Comparison of ENCODE assay signal across 8 cellular contexts in genomic region chr11:123707606-123708205, GRCh38. TPM values are rescaled to one million over a fixed set of nuclear protein-coding genes. Genes with fewer than 3 reads are reported as not detected.
DNase-seq lines count a peak whose midpoint lies in the region; ATAC-seq, FAIRE-seq and TF ChIP-seq lines count a peak whose summit lies in the region.

No MANE protein-coding gene starts in this region.

- H3K4me1 ChIP-seq in right lobe of liver: no peaks in the 10 kb centered on the region

- no peaks in the 10 kb centered on the region for H3K9me3 ChIP-seq in right lobe of liver

- intact Hi-C loops in right lobe of liver (cut with DNase I): loop anchor here (5.0 kb wide), 2 partner anchors 125 to 130 kb away; no protein-coding TSS in a partner anchor

- no peaks in the 10 kb centered on the region for H3K27me3 ChIP-seq in right lobe of liver

- DNase-seq in COR-L47 (lab: John Stamatoyannopoulos, UW): peak; percentile 44
- DNase-seq in H4 (ENCODE audit: low spot score): peak; percentile 61
- DNase-seq in NCI-H2196 (lab: John Stamatoyannopoulos, UW; ENCODE audit: unreplicated experiment): peak; percentile 71
- DNase-seq in activated CD4-positive, alpha-beta T cell treated with anti-CD3 and anti-CD28 coated beads for 4 hours: peak; percentile 36 to 64
- peak in 2 of 3 donors; percentile 35 to 50 for DNase-seq in right lobe of liver
- peak; percentile 29 for DNase-seq in stimulated activated CD8-positive, alpha-beta memory T cell treated with anti-CD3 and anti-CD28 coated beads, Interleukin-4, amount 100 ng/mL, for 24 hours (ENCODE audit: low read depth)

- ATAC-seq in right lobe of liver (peak; percentile 60 to 73 (median 64)), HG02938 (IDR thresholded peaks at IDR 0.05; ENCODE audit: unreplicated experiment) (no peak)

- WGBS in right lobe of liver (ENCODE audit: insufficient coverage, low coverage, low lambda C conversion rate, missing lambda C conversion rate): 5% methylated on average over 8 of the region's 8 CpGs

- TF ChIP-seq POLR2A in right lobe of liver (IDR thresholded peaks at IDR 0.05): no peak

- no peaks in the 10 kb centered on the region for H3K36me3 ChIP-seq in right lobe of liver

- H3K4me3 ChIP-seq in right lobe of liver: no peak overlapping the region

- peak; percentile 18 for FAIRE-seq in colon (lab: Jason Lieb, UNC)

- H3K27ac ChIP-seq in right lobe of liver: no peak overlapping the region

- peak; percentile 46 to 77 (median 66) for TF ChIP-seq CTCF in right lobe of liver (IDR thresholded peaks at IDR 0.05)

RNA-seq across cellular contexts. Expression of gene ZNF202, which starts 33.8 kb away (rescaled TPM):
- total RNA-seq in H4 (2014; rRNA removed; shearing (Covaris generic)): 5.4 and 10.3 TPM in 2 replicates
- total RNA-seq in right lobe of liver: 1 to 10 TPM; 2.0 to 4.0 (median 2.7) TPM

RNA-seq across cellular contexts. Expression of gene OR6X1, which starts 46.6 kb away (rescaled TPM):
- total RNA-seq in H4 (2014; rRNA removed; shearing (Covaris generic)): not detected in 2 replicates
- not detected for total RNA-seq in right lobe of liver

RNA-seq across cellular contexts. Expression of gene SCN3B, which starts 53.3 kb away (rescaled TPM):
- total RNA-seq in H4 (2014; rRNA removed; shearing (Covaris generic)): 0.39 TPM in 1 of 2 replicates, not detected in the other
- under 1 TPM in 5 of 6 experiments, not detected in 1; 0.04 to 0.20 (median 0.09) TPM for total RNA-seq in right lobe of liver
